In genomic region chr19:55354698-55355212, GRCh38 we compare ENCODE assay signal across 9 cellular contexts. TPM values are rescaled to one million over a fixed set of nuclear protein-coding genes. Genes with fewer than 3 reads are reported as not detected.
DNase-seq lines count a peak whose midpoint lies in the region; ATAC-seq and TF ChIP-seq lines count a peak whose summit lies in the region.
"Had no signal": no experiment of that assay in that cellular context is flagged by ENCODE, and none has a peak within 500 bp of the region (broad histone marks: within the 10 kb centered on the region; RNA-seq: fewer than 3 reads in every experiment).

Gene COX6B2 (minus strand): TSS chr19:55354719. CDS start chr19:55354521, 198 bp downstream.

- H3K9me3 ChIP-seq in CD4-positive, alpha-beta T cell (ENCODE audit: control insufficient read depth, low read length), result no peaks in the 10 kb centered on the region
- H3K9me3 ChIP-seq in PC-3 (ENCODE audit: low read length) (no peaks in the 10 kb centered on the region), osteoblast (ENCODE audit: low read depth, low read length) (no peaks in the 10 kb centered on the region)

- peaks cover 25% of the 10 kb centered on the region for H3K4me1 Mint-ChIP-seq in CD4-positive, alpha-beta T cell (ENCODE audit: low read depth)

- no peak for ATAC-seq in CD4-positive, alpha-beta T cell (ENCODE audit: poor library complexity)
- ATAC-seq in PC-3 (no peak), HG03571 (IDR thresholded peaks at IDR 0.05; ENCODE audit: unreplicated experiment) (no peak), GM18868 (IDR thresholded peaks at IDR 0.05; ENCODE audit: unreplicated experiment) (no peak), GM18870 (IDR thresholded peaks at IDR 0.05; ENCODE audit: unreplicated experiment) (no peak)

- H3F3A ChIP-seq in PC-3 (ENCODE audit: low read length, unreplicated experiment), result no peaks in the 10 kb centered on the region

- H3K9me2 ChIP-seq in PC-3 (replicated peaks; ENCODE audit: low read length), result no peaks in the 10 kb centered on the region

- no peak within 1 kb of the TSS for H3K27ac Mint-ChIP-seq in CD4-positive, alpha-beta T cell

- H3K27me3 Mint-ChIP-seq in CD4-positive, alpha-beta T cell, result peaks cover 58% of the 10 kb centered on the region

- no peaks in the 10 kb centered on the region for H3K9me3 Mint-ChIP-seq in CD4-positive, alpha-beta T cell

- peaks cover 34% of the 10 kb centered on the region for H3K27me3 ChIP-seq in CD4-positive, alpha-beta T cell (ENCODE audit: control insufficient read depth, insufficient read depth, low read length)
- H3K27me3 ChIP-seq in PC-3 (ENCODE audit: low read length) (peaks cover 17% of the 10 kb centered on the region), osteoblast (ENCODE audit: insufficient read depth, low read length) (peaks cover 47% of the 10 kb centered on the region)

- H3K9ac ChIP-seq in PC-3 (ENCODE audit: low read length), result peak within 1 kb of the TSS; percentile 48

- no TSS peak for BruUV-seq in PC-3 (replicated peaks; lab: Mats Ljungman, UMichigan)

- peak within 1 kb of the TSS; percentile 70 for H3K4me3 Mint-ChIP-seq in CD4-positive, alpha-beta T cell

- no peaks in the 10 kb centered on the region for H3K79me2 ChIP-seq in PC-3 (ENCODE audit: low read length)
- no peaks in the 10 kb centered on the region for H3K79me2 ChIP-seq in osteoblast (ENCODE audit: insufficient read depth, low read length)

- peak within 1 kb of the TSS; percentile 68 for H3K4me3 ChIP-seq in PC-3 (ENCODE audit: low read length)
- H3K4me3 ChIP-seq in epithelial cell of esophagus (ENCODE audit: low read length), result peak within 1 kb of the TSS; percentile 44
- peak within 1 kb of the TSS; percentile 64 for H3K4me3 ChIP-seq in osteoblast (ENCODE audit: insufficient read depth, low read length)

- H3K4me2 ChIP-seq in PC-3 (ENCODE audit: low read length), result peak within 1 kb of the TSS; percentile 91
- H3K4me2 ChIP-seq in osteoblast (ENCODE audit: insufficient read depth, low read length), result peak within 1 kb of the TSS; percentile 77

- intact Hi-C loops in CD4-positive, alpha-beta T cell (cut with DNase I, micrococcal nuclease), result loop anchor here (1.0 to 5.0 kb wide), 3 partner anchors 14 to 33 kb away; partner anchors contain the start of genes KMT5C (in 1 of the 2) and RPL28 (in 1 of the 2)
- intact Hi-C loops in PC-3 (cut with micrococcal nuclease), result loop anchor here (2.0 kb wide), 1 partner anchor 16 kb away; the partner anchor contains the start of gene KMT5C

- POLR2A ChIA-PET in CD4-positive, alpha-beta T cell (lab: Charles Lee), result no interaction called here
- POLR2A ChIA-PET in PC-3 (lab: Charles Lee; ENCODE audit: unreplicated experiment), result interaction anchor here (0.6 kb wide), 1 partner anchor 13 kb away, joined by 3 read pairs; no protein-coding TSS in a partner anchor

- H3K4me1 ChIP-seq in PC-3 (ENCODE audit: insufficient read depth, low read length) (peaks cover 45% of the 10 kb centered on the region), osteoblast (ENCODE audit: insufficient read depth, low read length) (peaks cover 6% of the 10 kb centered on the region)

- H2AFZ ChIP-seq in PC-3 (ENCODE audit: low read length) (peak within 1 kb of the TSS; percentile 70), osteoblast (ENCODE audit: low read length) (peak within 1 kb of the TSS; percentile 15)

- no peak for TF ChIP-seq CTCF in CD4-positive, alpha-beta T cell (IDR thresholded peaks at IDR 0.05)
- no peak for TF ChIP-seq CTCF in PC-3 (conservative IDR thresholded peaks at IDR 0.05; ENCODE audit: low read depth, low read length)
- no peak for TF ChIP-seq CTCF in epithelial cell of esophagus (IDR thresholded peaks at IDR 0.05; ENCODE audit: insufficient read depth, low read depth, low read length, missing control alignments)
- TF ChIP-seq CTCF in osteoblast (IDR thresholded peaks at IDR 0.05; ENCODE audit: extremely low read depth, low read depth, low read length), result no peak

- DNase-seq in CD4-positive, alpha-beta T cell, result no peak
- DNase-seq in PC-3 (no peak), epithelial cell of esophagus (ENCODE audit: low read depth) (no peak), osteoblast (ENCODE audit: insufficient read length, low spot score, missing footprints) (no peak), SIG-M5 treated with dmso at 0.1 percent for 504 hours (lab: John Stamatoyannopoulos, UW; ENCODE audit: unreplicated experiment) (no peak)

- H3K27ac ChIP-seq in CD4-positive, alpha-beta T cell (ENCODE audit: low read depth, low read length), result no peak within 1 kb of the TSS
- H3K27ac ChIP-seq in PC-3 (ENCODE audit: low read length) (no peak within 1 kb of the TSS), osteoblast (ENCODE audit: low read depth, low read length) (no peak within 1 kb of the TSS)

- H3K36me3 ChIP-seq in PC-3 (ENCODE audit: low read depth, low read length), result no peaks in the 10 kb centered on the region
- H3K36me3 ChIP-seq in osteoblast (ENCODE audit: insufficient read depth, low read length), result no peaks in the 10 kb centered on the region

- H4K20me1 ChIP-seq in PC-3 (ENCODE audit: low read length) (no peaks in the 10 kb centered on the region), osteoblast (ENCODE audit: insufficient read depth, low read length) (no peaks in the 10 kb centered on the region)

- H3K36me3 Mint-ChIP-seq in CD4-positive, alpha-beta T cell (ENCODE audit: low read depth), result no peaks in the 10 kb centered on the region

- CTCF ChIA-PET in CD4-positive, alpha-beta T cell (lab: Charles Lee), result interaction anchor here (1.2 to 1.3 kb wide), 2 partner anchors 16 to 63 kb away, joined by 3 to 4 read pairs; no protein-coding TSS in a partner anchor
- CTCF ChIA-PET in PC-3 (lab: Charles Lee), result no interaction called here

RNA-seq across cellular contexts. Expression of gene COX6B2, which starts in this region (rescaled TPM):
- total RNA-seq in CD4-positive, alpha-beta T cell, result under 1 TPM in 1 of 2 experiments, not detected in 1; 0.28 TPM
- total RNA-seq in PC-3 (2014; rRNA removed) (0.80 and 2.4 TPM in 2 replicates), osteoblast (not detected in 2 replicates)
- total RNA-seq: mononuclear cell had no signal
